Comparison of ENCODE assay signal across 30 cellular contexts in the genomic region with DNA sequence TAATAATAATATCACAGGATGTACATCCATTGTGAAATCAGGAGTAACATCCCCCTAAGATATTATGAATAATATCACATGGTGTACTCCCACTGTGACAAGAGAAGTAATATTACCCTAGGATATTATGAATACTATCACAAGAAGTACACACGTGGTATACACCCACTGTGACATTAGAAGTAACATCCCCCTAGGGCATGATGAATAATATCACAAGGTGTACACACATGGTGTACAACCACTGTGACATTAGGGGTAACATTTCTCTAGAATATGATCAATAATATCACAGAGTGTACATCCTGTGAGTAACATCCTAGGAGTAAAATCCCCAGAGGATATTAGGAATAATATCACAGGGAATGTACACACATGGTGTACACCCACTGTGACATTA. TPM values are rescaled to one million over a fixed set of nuclear protein-coding genes. Genes with fewer than 3 reads are reported as not detected.
"Had no signal": no experiment of that assay in that cellular context is flagged by ENCODE, and none has a peak within 500 bp of the region (broad histone marks: within the 10 kb centered on the region; RNA-seq: fewer than 3 reads in every experiment).

No MANE protein-coding gene starts in this region.

- FAIRE-seq: colon had no signal

- H3K4me1 Mint-ChIP-seq: activated CD4-positive, alpha-beta T cell treated with anti-CD3 and anti-CD28 coated beads, Interleukin-2, amount 10 ng/mL, durations not matched to agents 7 days and 5 days; activated naive CD4-positive, alpha-beta T cell treated with anti-CD3 and anti-CD28 coated beads, Interleukin-2, amount 50 U/mL, for 24 hours had no signal

- DNase-seq: activated CD4-positive, alpha-beta T cell treated with anti-CD3 and anti-CD28 coated beads for 4 hours; activated CD4-positive, alpha-beta T cell treated with anti-CD3 and anti-CD28 coated beads, Interleukin-2, amount 10 ng/mL, durations not matched to agents 7 days and 5 days; activated CD4-positive, alpha-beta T cell treated with anti-CD3 and anti-CD28 coated beads, Interleukin-2, amount 50 U/mL, for 4 hours; activated CD4-positive, CD25-positive, alpha-beta regulatory T cell; activated CD4-positive, CD25-positive, alpha-beta regulatory T cell treated with anti-CD3 and anti-CD28 coated beads, Interleukin-2, amount 50 U/mL, for 72 hours; activated CD8-positive, alpha-beta memory T cell treated with anti-CD3 and anti-CD28 coated beads for 24 hours; activated CD8-positive, alpha-beta T cell treated with anti-CD3 and anti-CD28 coated beads for 36 hours; activated effector memory CD4-positive, alpha-beta T cell treated with Interleukin-2 at 50 U/mL for 16 hours; activated gamma-delta T cell treated with Interleukin-2 at 50 U/mL for 16 hours; activated naive CD4-positive, alpha-beta T cell treated with anti-CD3 and anti-CD28 coated beads for 36 hours; activated T-cell treated with anti-CD3 and anti-CD28 coated beads, Interleukin-2, amount 50 U/mL, for 48 hours; adrenal gland; amygdala; aorta; body of pancreas; caudate nucleus; cortex of kidney; dermis blood vessel endothelial cell; effector CD4-positive, alpha-beta T cell; effector memory CD8-positive, alpha-beta T cell; erythroblast; foreskin keratinocyte; gastrocnemius medialis; glutamatergic neuron; T-helper 2 cell had no signal

- ATAC-seq: activated CD8-positive, alpha-beta T cell treated with anti-CD3 and anti-CD28 coated beads for 36 hours; body of pancreas; effector memory CD8-positive, alpha-beta T cell; foreskin keratinocyte; gastrocnemius medialis had no signal

- H3K27me3 Mint-ChIP-seq: activated CD4-positive, alpha-beta T cell treated with anti-CD3 and anti-CD28 coated beads, Interleukin-2, amount 10 ng/mL, durations not matched to agents 7 days and 5 days had no signal

- H3K9me3 Mint-ChIP-seq: activated CD4-positive, alpha-beta T cell treated with anti-CD3 and anti-CD28 coated beads, Interleukin-2, amount 10 ng/mL, durations not matched to agents 7 days and 5 days; activated CD8-positive, alpha-beta T cell treated with anti-CD3 and anti-CD28 coated beads for 36 hours; activated naive CD4-positive, alpha-beta T cell treated with anti-CD3 and anti-CD28 coated beads for 36 hours; activated naive CD4-positive, alpha-beta T cell treated with anti-CD3 and anti-CD28 coated beads, Interleukin-2, amount 50 U/mL, for 24 hours; effector memory CD8-positive, alpha-beta T cell had no signal

- H3K4me3 Mint-ChIP-seq: activated CD4-positive, alpha-beta T cell treated with anti-CD3 and anti-CD28 coated beads, Interleukin-2, amount 10 ng/mL, durations not matched to agents 7 days and 5 days; activated CD8-positive, alpha-beta T cell treated with anti-CD3 and anti-CD28 coated beads for 36 hours; activated naive CD4-positive, alpha-beta T cell treated with anti-CD3 and anti-CD28 coated beads for 36 hours; activated naive CD4-positive, alpha-beta T cell treated with anti-CD3 and anti-CD28 coated beads, Interleukin-2, amount 50 U/mL, for 24 hours; effector memory CD8-positive, alpha-beta T cell had no signal

- H3K27ac Mint-ChIP-seq: activated CD4-positive, alpha-beta T cell treated with anti-CD3 and anti-CD28 coated beads, Interleukin-2, amount 10 ng/mL, durations not matched to agents 7 days and 5 days; activated CD8-positive, alpha-beta T cell treated with anti-CD3 and anti-CD28 coated beads for 36 hours; activated naive CD4-positive, alpha-beta T cell treated with anti-CD3 and anti-CD28 coated beads for 36 hours; activated naive CD4-positive, alpha-beta T cell treated with anti-CD3 and anti-CD28 coated beads, Interleukin-2, amount 50 U/mL, for 24 hours; effector memory CD8-positive, alpha-beta T cell had no signal

- H3K36me3 Mint-ChIP-seq: activated naive CD4-positive, alpha-beta T cell treated with anti-CD3 and anti-CD28 coated beads, Interleukin-2, amount 50 U/mL, for 24 hours had no signal

RNA-seq across cellular contexts. Expression of a gene that starts 5.0 kb away (rescaled TPM):
- total RNA-seq: activated CD4-positive, alpha-beta T cell treated with anti-CD3 and anti-CD28 coated beads, Interleukin-2, amount 10 ng/mL, durations not matched to agents 7 days and 5 days; body of pancreas; chondrocyte; dermis blood vessel endothelial cell; esophagus muscularis mucosa; foreskin keratinocyte; gastrocnemius medialis; T-helper 1 cell treated with Interleukin-12 subunit alpha and Interleukin-12 subunit beta and Interleukin-4 antibody, amounts not matched to agents 30 ng/mL and 1 ng/mL, for 36 hours had no signal
